Comparison of ENCODE assay signal across 27 cellular contexts in the genomic region with DNA sequence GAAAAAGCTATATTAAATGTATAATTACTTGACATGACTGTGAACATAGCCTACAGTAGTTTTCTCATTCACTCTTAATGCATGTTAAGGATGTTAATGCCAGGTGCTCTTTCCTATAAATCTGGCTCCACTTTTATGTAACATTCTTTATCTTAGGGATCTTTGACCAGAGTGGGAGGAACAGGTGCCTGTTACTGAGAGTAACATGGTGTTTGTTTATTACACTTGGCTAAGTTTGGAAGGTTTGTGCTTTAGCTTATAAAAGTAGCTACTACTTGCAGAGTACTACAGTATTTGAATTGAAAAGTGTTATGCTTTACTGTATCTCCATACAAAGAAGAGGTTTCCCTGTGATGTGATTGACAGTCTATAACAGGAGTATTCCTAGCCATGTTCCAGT.
DNase-seq lines count a peak whose midpoint lies in the region; ATAC-seq, FAIRE-seq and TF ChIP-seq lines count a peak whose summit lies in the region.
"Had no signal": no experiment of that assay in that cellular context is flagged by ENCODE, and none has a peak within 500 bp of the region (broad histone marks: within the 10 kb centered on the region; RNA-seq: fewer than 3 reads in every experiment).

No MANE protein-coding gene starts in this region.

- no peaks in the 10 kb centered on the region for H3K27me3 ChIP-seq in right lobe of liver
- H3K27me3 ChIP-seq in HepG2 (ENCODE audit: control insufficient read depth in 1 of 2, insufficient read depth in 2 of 2, low read length in 2 of 2): no peaks in the 10 kb centered on the region
- H3K27me3 ChIP-seq in small intestine (ENCODE audit: control insufficient read depth in 2 of 2, insufficient read depth in 2 of 2, low read length in 2 of 2): no peaks in the 10 kb centered on the region
- H3K27me3 ChIP-seq in tibial artery: no peaks in the 10 kb centered on the region
- H3K27me3 ChIP-seq: BE2C, BLaER1 had no signal

- H3K27ac ChIP-seq in right lobe of liver (no peak overlapping the region), HepG2 (ENCODE audit: extremely low read length, insufficient read depth, low read length) (no peak overlapping the region), VCaP (peak overlapping the region; percentile 50), small intestine (ENCODE audit: low read depth in 1 of 2, low read length in 1 of 2) (no peak overlapping the region), tibial artery (no peak overlapping the region)
- H3K27ac ChIP-seq: BLaER1 had no signal

- no peaks in the 10 kb centered on the region for H4K20me1 ChIP-seq in HepG2 (ENCODE audit: insufficient read depth, low read length)
- H4K20me1 ChIP-seq: BLaER1 had no signal

- no peak for FAIRE-seq in HepG2 (lab: Jason Lieb, UNC)
- FAIRE-seq in small intestine (lab: Jason Lieb, UNC): no peak
- FAIRE-seq: A204.1, GM12878, GM12892, GM18507 had no signal

- intact Hi-C loops in right lobe of liver (cut with DNase I): no loop called here
- intact Hi-C loops in HepG2 (cut with micrococcal nuclease; ENCODE audit: unreplicated experiment): no loop called here
- intact Hi-C loops in tibial artery (cut with DNase I; ENCODE audit: low total_unique reads): no loop called here
- intact Hi-C loops in sciatic nerve (cut with DNase I): no loop called here

- H2AFZ ChIP-seq in HepG2 (ENCODE audit: low read length): no peak overlapping the region

- DNase-seq in right lobe of liver (no peak), HepG2 (ENCODE audit: low spot score) (no peak), HT-29 (ENCODE audit: low spot score) (peak; percentile 18), small intestine (peak; percentile 12), tibial artery (no peak), sciatic nerve (ENCODE audit: low spot score) (no peak), SIG-M5 (lab: John Stamatoyannopoulos, UW) (no peak)
- DNase-seq: 8988T; ACHN; BE2C; C1 segment of cervical spinal cord; CD4-positive, alpha-beta memory T cell; CD4-positive, CD25-positive, alpha-beta regulatory T cell; CD8-positive, alpha-beta memory T cell; COR-L47; DMS 273 treated with DMSO at 0.1 percent for 48 hours; DMS153; DMS53; DND-41; EL; GDM1 had no signal

- BruUV-seq in HepG2 (replicated peaks; lab: Mats Ljungman, UMichigan): no TSS peak

- TF ChIP-seq EP300 in HepG2 (IDR thresholded peaks at IDR 0.05; ENCODE audit: low read depth in 2 of 2, low read length in 2 of 2) (no peak), HepG2 (CRISPR knock-in tag; IDR thresholded peaks at IDR 0.05; ENCODE audit: borderline replicate concordance) (no peak)

- POLR2A ChIA-PET in HepG2 (lab: Yijun Ruan, JAX): no interaction called here

- H3K4me1 ChIP-seq in right lobe of liver (no peaks in the 10 kb centered on the region), HepG2 (ENCODE audit: insufficient read depth, low read length) (no peaks in the 10 kb centered on the region), small intestine (ENCODE audit: control insufficient read depth in 2 of 2, insufficient read depth in 1 of 2, low read depth in 1 of 2, low read length in 1 of 2) (peaks cover 0 to 2% of the 10 kb centered on the region in 2 donors), tibial artery (no peaks in the 10 kb centered on the region)
- H3K4me1 ChIP-seq: BE2C, BLaER1 had no signal

- CTCF ChIA-PET in HepG2 (lab: Yijun Ruan, JAX; ENCODE audit: low intra/inter-chr PET ratio, low total read pairs): no interaction called here

- no peak overlapping the region for H3K4me2 ChIP-seq in HepG2 (ENCODE audit: low read depth, low read length)
- H3K4me2 ChIP-seq: BLaER1 had no signal

- H3K36me3 ChIP-seq in right lobe of liver (no peaks in the 10 kb centered on the region), HepG2 (replicated peaks in 1 of 2; ENCODE audit: control insufficient read depth in 1 of 2, insufficient read depth in 2 of 2, low read length in 2 of 2) (no peaks in the 10 kb centered on the region), small intestine (ENCODE audit: control insufficient read depth in 2 of 2, insufficient read depth in 2 of 2, low read length in 2 of 2) (no peaks in the 10 kb centered on the region), tibial artery (no peaks in the 10 kb centered on the region)
- H3K36me3 ChIP-seq: BE2C, BLaER1 had no signal

- in situ Hi-C loops in HepG2 (cut with HindIII; ENCODE audit: extremely low pct_ligation_motif_present, low pct_unique_long_range_greater_than_20kb): no loop called here

- TF ChIP-seq CTCF in right lobe of liver (IDR thresholded peaks at IDR 0.05) (no peak), HepG2 (CRISPR knock-in tag; IDR thresholded peaks at IDR 0.05) (no peak), VCaP (conservative IDR thresholded peaks at IDR 0.05) (no peak), tibial artery (IDR thresholded peaks at IDR 0.05) (no peak)

- no peak overlapping the region for H3K9ac ChIP-seq in HepG2 (ENCODE audit: insufficient read depth, low read depth, low read length)
- H3K9ac ChIP-seq: BLaER1 had no signal

- H3K9me3 ChIP-seq in right lobe of liver (no peaks in the 10 kb centered on the region), HepG2 (ENCODE audit: low read length) (no peaks in the 10 kb centered on the region), small intestine (ENCODE audit: control insufficient read depth, low read depth) (no peaks in the 10 kb centered on the region), tibial artery (no peaks in the 10 kb centered on the region)
- H3K9me3 ChIP-seq: BE2C, BLaER1 had no signal

- ATAC-seq in right lobe of liver (peak in 3 of 4 donors; percentile 23 to 60 (median 55)), HepG2 (no peak), sciatic nerve (no peak)
- ATAC-seq: GM12878 had no signal

- no peaks in the 10 kb centered on the region for H3K79me2 ChIP-seq in HepG2 (ENCODE audit: insufficient read depth, low read length)

- no peak overlapping the region for H3K4me3 ChIP-seq in right lobe of liver
- H3K4me3 ChIP-seq in HepG2 (replicated peaks in 1 of 3; ENCODE audit: insufficient read depth in 1 of 3, low read depth in 2 of 3, low read length in 3 of 3): no peak overlapping the region
- H3K4me3 ChIP-seq in small intestine (ENCODE audit: low read depth in 1 of 2, low read length in 2 of 2): no peak overlapping the region
- H3K4me3 ChIP-seq in tibial artery: no peak overlapping the region
- H3K4me3 ChIP-seq: BLaER1, GM12878 had no signal

- TF ChIP-seq POLR2A in right lobe of liver (IDR thresholded peaks at IDR 0.05): no peak
- TF ChIP-seq POLR2A in HepG2 (IDR thresholded peaks at IDR 0.05; ENCODE audit: insufficient read depth in 1 of 2, low read depth in 2 of 2, low read length in 2 of 2): no peak

- no peak for TF ChIP-seq RAD21 in HepG2 (CRISPR knock-in tag; IDR thresholded peaks at IDR 0.05)

TF ChIP-seq in HepG2, 621 proteins besides CTCF, POLR2A, EP300 and RAD21 (continues in another document):
- TF ChIP-seq HMGXB3 (CRISPR knock-in tag; IDR thresholded peaks at IDR 0.05; ENCODE audit: borderline replicate concordance) (no peak), NFE2L1 (CRISPR knock-in tag; IDR thresholded peaks at IDR 0.05; ENCODE audit: borderline replicate concordance) (no peak), HNRNPUL1 (IDR thresholded peaks at IDR 0.05; ENCODE audit: low read depth, low read length) (no peak), RCOR2 (CRISPR knock-in tag; IDR thresholded peaks at IDR 0.05) (no peak), PRPF4 (IDR thresholded peaks at IDR 0.05; ENCODE audit: low read depth, low read length, poor library complexity, severe bottlenecking) (no peak), ZFP41 (CRISPR knock-in tag; IDR thresholded peaks at IDR 0.05; ENCODE audit: borderline replicate concordance) (no peak), SRY (CRISPR knock-in tag; IDR thresholded peaks at IDR 0.05) (no peak)
- TF ChIP-seq, protein P1, sequence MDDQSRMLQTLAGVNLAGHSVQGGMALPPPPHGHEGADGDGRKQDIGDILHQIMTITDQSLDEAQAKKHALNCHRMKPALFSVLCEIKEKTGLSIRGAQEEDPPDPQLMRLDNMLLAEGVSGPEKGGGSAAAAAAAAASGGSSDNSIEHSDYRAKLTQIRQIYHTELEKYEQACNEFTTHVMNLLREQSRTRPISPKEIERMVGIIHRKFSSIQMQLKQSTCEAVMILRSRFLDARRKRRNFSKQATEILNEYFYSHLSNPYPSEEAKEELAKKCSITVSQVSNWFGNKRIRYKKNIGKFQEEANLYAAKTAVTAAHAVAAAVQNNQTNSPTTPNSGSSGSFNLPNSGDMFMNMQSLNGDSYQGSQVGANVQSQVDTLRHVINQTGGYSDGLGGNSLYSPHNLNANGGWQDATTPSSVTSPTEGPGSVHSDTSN (CRISPR knock-in tag; IDR thresholded peaks at IDR 0.05; ENCODE audit: borderline replicate concordance): no peak

Comparison
In these comparisons a context has a peak if more than half of its experiments do, and no peak if none do; other contexts are left out.
1. ATAC-seq: peak in right lobe of liver (3 of 4); none in HepG2 (single experiment) and sciatic nerve (single experiment).
2. DNase-seq: peak in HT-29 (single experiment) and small intestine (single experiment); none in right lobe of liver (0 of 3), HepG2 (single experiment), tibial artery (0 of 2), sciatic nerve (single experiment) and SIG-M5 (single experiment).